8 cellular contexts compared by ENCODE assay signal in genomic region chr7:107501593-107501992, GRCh38. TPM values are rescaled to one million over a fixed set of nuclear protein-coding genes. Genes with fewer than 3 reads are reported as not detected.
DNase-seq lines count a peak whose midpoint lies in the region; TF ChIP-seq lines count a peak whose summit lies in the region.

No MANE protein-coding gene starts in this region.

- H3K27me3 ChIP-seq in breast epithelium (no peaks in the 10 kb centered on the region), MM.1S (replicated peaks; ENCODE audit: insufficient read depth, low read length) (no peaks in the 10 kb centered on the region)

- no peak overlapping the region for H3K27ac ChIP-seq in breast epithelium
- H3K27ac ChIP-seq in MM.1S (ENCODE audit: low read length), result no peak overlapping the region

- no peak for TF ChIP-seq POLR2A in breast epithelium (IDR thresholded peaks at IDR 0.05)

- H3K9ac ChIP-seq in MM.1S (ENCODE audit: low read length), result no peak overlapping the region

- no peaks in the 10 kb centered on the region for H3K9me3 Mint-ChIP-seq in MCF 10A (ENCODE audit: unreplicated experiment)
- peaks cover 3% of the 10 kb centered on the region for H3K9me3 Mint-ChIP-seq in activated naive CD8-positive, alpha-beta T cell treated with anti-CD3 and anti-CD28 coated beads for 36 hours

- no peaks in the 10 kb centered on the region for H3K9me2 ChIP-seq in MM.1S (replicated peaks; ENCODE audit: insufficient read depth, low read length)

- no peak overlapping the region for H3K27ac Mint-ChIP-seq in MCF 10A (ENCODE audit: low read depth, unreplicated experiment)
- no peak overlapping the region for H3K27ac Mint-ChIP-seq in activated naive CD8-positive, alpha-beta T cell treated with anti-CD3 and anti-CD28 coated beads for 36 hours

- H3K4me3 ChIP-seq in breast epithelium (no peak overlapping the region), MM.1S (ENCODE audit: low read length) (no peak overlapping the region)

- TF ChIP-seq CTCF in MCF 10A (IDR thresholded peaks at IDR 0.05; ENCODE audit: unreplicated experiment) (peak; percentile 43), breast epithelium (IDR thresholded peaks at IDR 0.05) (no peak), MM.1S (IDR thresholded peaks at IDR 0.05; ENCODE audit: low read length) (peak; percentile 63)

- no peaks in the 10 kb centered on the region for H3K36me3 Mint-ChIP-seq in MCF 10A (ENCODE audit: insufficient read depth, unreplicated experiment)
- peaks cover 20% of the 10 kb centered on the region for H3K36me3 Mint-ChIP-seq in activated naive CD8-positive, alpha-beta T cell treated with anti-CD3 and anti-CD28 coated beads for 36 hours

- H2AFZ ChIP-seq in MM.1S (ENCODE audit: low read length), result no peak overlapping the region

- intact Hi-C loops in MCF 10A (cut with micrococcal nuclease), result loop anchor here (1.0 to 5.0 kb wide), 3 partner anchors 38 to 349 kb away; no protein-coding TSS in a partner anchor
- intact Hi-C loops in breast epithelium (cut with DNase I; ENCODE audit: low total_unique reads), result no loop called here

- peaks cover 10% of the 10 kb centered on the region for H3K4me1 Mint-ChIP-seq in MCF 10A (ENCODE audit: insufficient read depth, unreplicated experiment)
- peaks cover 14% of the 10 kb centered on the region for H3K4me1 Mint-ChIP-seq in activated naive CD8-positive, alpha-beta T cell treated with anti-CD3 and anti-CD28 coated beads for 36 hours

- no peaks in the 10 kb centered on the region for H4K20me1 ChIP-seq in MM.1S (ENCODE audit: insufficient read depth, low read length)

- peaks cover 0 to 5% of the 10 kb centered on the region in 2 donors for H3K4me1 ChIP-seq in breast epithelium
- H3K4me1 ChIP-seq in MM.1S (ENCODE audit: low read length), result 0 out of 2 replicates have a peak, but pooled peaks cover 5% of the 10 kb centered on the region

- no peaks in the 10 kb centered on the region for H3K79me2 ChIP-seq in MM.1S (ENCODE audit: low read length)

- no peak overlapping the region for H3K4me3 Mint-ChIP-seq in MCF 10A (ENCODE audit: unreplicated experiment)
- H3K4me3 Mint-ChIP-seq in activated naive CD8-positive, alpha-beta T cell treated with anti-CD3 and anti-CD28 coated beads for 36 hours, result no peak overlapping the region

- CTCF ChIA-PET in MCF 10A (lab: Yijun Ruan, JAX), result interaction anchor here (0.6 to 1.3 kb wide), 5 partner anchors 38 to 249 kb away, joined by 3 to 4 read pairs (median 3); no protein-coding TSS in a partner anchor

- DNase-seq in MCF 10A (ENCODE audit: unreplicated experiment), result peak; percentile 43
- no peak for DNase-seq in breast epithelium (ENCODE audit: low spot score in 2 of 2)
- peak; percentile 55 for DNase-seq in MM.1S
- DNase-seq in activated naive CD8-positive, alpha-beta T cell treated with anti-CD3 and anti-CD28 coated beads for 36 hours, result peak; percentile 6
- peak; percentile 43 for DNase-seq in left kidney (ENCODE audit: low read depth, low spot score)
- no peak for DNase-seq in DMS79 treated with DMSO at 0.1 percent for 48 hours (lab: John Stamatoyannopoulos, UW)
- no peak for DNase-seq in T-helper 9 cell
- no peak for DNase-seq in activated gamma-delta T cell treated with Interleukin-2 at 50 U/mL for 16 hours

- H3K36me3 ChIP-seq in breast epithelium, result no peaks in the 10 kb centered on the region
- H3K36me3 ChIP-seq in MM.1S (replicated peaks; ENCODE audit: insufficient read depth, low read length), result no peaks in the 10 kb centered on the region

- POLR2A ChIA-PET in MCF 10A (lab: Yijun Ruan, JAX), result interaction anchor here (0.8 kb wide), 1 partner anchor 29 kb away, joined by 3 read pairs; no protein-coding TSS in a partner anchor

- H3F3A ChIP-seq in MM.1S (ENCODE audit: insufficient read depth, low read length), result no peaks in the 10 kb centered on the region

- H3K9me3 ChIP-seq in breast epithelium (no peaks in the 10 kb centered on the region), MM.1S (replicated peaks; ENCODE audit: insufficient read depth, low read length) (no peaks in the 10 kb centered on the region)

- no peak overlapping the region for H3K4me2 ChIP-seq in MM.1S (ENCODE audit: low read depth, low read length)

- no TSS peak for BruUV-seq in MCF 10A (replicated peaks; lab: Mats Ljungman, UMichigan)

- no peaks in the 10 kb centered on the region for H3K27me3 Mint-ChIP-seq in MCF 10A (ENCODE audit: insufficient read depth, unreplicated experiment)
- H3K27me3 Mint-ChIP-seq in activated naive CD8-positive, alpha-beta T cell treated with anti-CD3 and anti-CD28 coated beads for 36 hours, result no peaks in the 10 kb centered on the region

RNA-seq across cellular contexts. Expression of gene GPR22, which starts 31.7 kb away (rescaled TPM):
- total RNA-seq in MCF 10A (2022), result not detected in 2 replicates
- total RNA-seq in breast epithelium, result not detected
- total RNA-seq in activated naive CD8-positive, alpha-beta T cell treated with anti-CD3 and anti-CD28 coated beads for 36 hours, result not detected

Comparison
In these comparisons a context has a peak if more than half of its experiments do, and no peak if none do; other contexts are left out.
1. DNase-seq: peak in MCF 10A (single experiment), MM.1S (single experiment), activated naive CD8-positive, alpha-beta T cell treated with anti-CD3 and anti-CD28 coated beads for 36 hours (single experiment) and left kidney (single experiment); none in breast epithelium (0 of 2), DMS79 treated with DMSO at 0.1 percent for 48 hours (single experiment), T-helper 9 cell (single experiment) and activated gamma-delta T cell treated with Interleukin-2 at 50 U/mL for 16 hours (single experiment).
2. CTCF ChIP-seq: peak in MCF 10A (single experiment) and MM.1S (single experiment); none in breast epithelium (0 of 3).